In genomic region chr1:8464987-8465386, GRCh38 we compare ENCODE assay signal across 10 cellular contexts.
DNase-seq lines count a peak whose midpoint lies in the region; ATAC-seq, FAIRE-seq and TF ChIP-seq lines count a peak whose summit lies in the region.
"Had no signal": no experiment of that assay in that cellular context is flagged by ENCODE, and none has a peak within 500 bp of the region (broad histone marks: within the 10 kb centered on the region; RNA-seq: fewer than 3 reads in every experiment).

No MANE protein-coding gene starts in this region.

- DNase-seq in stimulated activated naive CD8-positive, alpha-beta T cell treated with anti-CD3 and anti-CD28 coated beads, Interleukin-15, Interleukin-2, amounts not matched to agents 100 U/mL and 50 U/mL, for 24 hours: no peak
- DNase-seq in H1 (ENCODE audit: low read depth in 1 of 2, low spot score in 2 of 2) (no peak), vagina (ENCODE audit: extremely low spot score in 2 of 2) (no peak)
- DNase-seq in activated naive CD4-positive, alpha-beta T cell treated with Interleukin-2 at 50 U/mL for 16 hours: no peak
- DNase-seq in activated CD4-positive, alpha-beta T cell treated with anti-CD3 and anti-CD28 coated beads for 36 hours: no peak
- DNase-seq: activated CD4-positive, alpha-beta T cell treated with anti-CD3 and anti-CD28 coated beads, Interleukin-2, amount 10 ng/mL, durations not matched to agents 7 days and 5 days; NCI-H1930 had no signal

- 0 out of 4 replicates have a peak, but pooled peaks of 1 of the 3 experiments have one; percentile 5 for TF ChIP-seq CTCF in H1 (IDR thresholded peaks at IDR 0.05; ENCODE audit: control extremely low read depth in 1 of 3, insufficient read depth in 1 of 3, low read depth in 1 of 3, low read length in 3 of 3)
- TF ChIP-seq CTCF in vagina (IDR thresholded peaks at IDR 0.05): peak in 1 of 3 experiments; percentile 25

- WGBS in H1 (ENCODE audit: extremely low coverage in 1 of 2, insufficient coverage in 1 of 2, insufficient read length in 1 of 2, insufficient replicate concordance in 2 of 2, low coverage in 1 of 2, low lambda C conversion rate in 2 of 2, missing lambda C conversion rate in 1 of 2), 2 experiments: 82% methylated on average over 5 of the region's 5 CpGs; no CpG with 5 or more reads in 1 of the 2 experiments
- WGBS in mesodermal cell (ENCODE audit: insufficient coverage in 2 of 2), 2 experiments: 80 to 81% methylated on average over 3 to 4 of the region's 5 CpGs

- intact Hi-C loops in vagina (cut with DNase I): no loop called here
- intact Hi-C loops in activated CD4-positive, alpha-beta T cell treated with anti-CD3 and anti-CD28 coated beads for 36 hours (cut with DNase I, micrococcal nuclease): no loop called here

- peak overlapping the region; percentile 45 for H3K27ac Mint-ChIP-seq in stimulated activated naive CD8-positive, alpha-beta T cell treated with anti-CD3 and anti-CD28 coated beads, Interleukin-15, Interleukin-2, amounts not matched to agents 100 ng/mL and 50 ng/mL, for 24 hours
- no peak overlapping the region for H3K27ac Mint-ChIP-seq in activated CD4-positive, alpha-beta T cell treated with anti-CD3 and anti-CD28 coated beads for 36 hours

- H3K9ac ChIP-seq in H1 (replicated peaks in 1 of 4; ENCODE audit: extremely low read depth in 1 of 4, low read depth in 3 of 4, low read length in 3 of 4): no peak overlapping the region

- peaks cover 15 to 35% (median 20%) of the 10 kb centered on the region in 4 experiments for H3K4me1 ChIP-seq in H1 (replicated peaks in 1 of 4; ENCODE audit: control insufficient read depth in 3 of 4, insufficient read depth in 4 of 4, low read length in 3 of 4)
- peaks cover 35% of the 10 kb centered on the region for H3K4me1 ChIP-seq in mesodermal cell (ENCODE audit: control insufficient read depth, insufficient read depth, low read length, poor library complexity, severe bottlenecking)
- peaks cover 63% of the 10 kb centered on the region for H3K4me1 ChIP-seq in vagina

- peaks cover 41% of the 10 kb centered on the region for H3K4me1 Mint-ChIP-seq in stimulated activated naive CD8-positive, alpha-beta T cell treated with anti-CD3 and anti-CD28 coated beads, Interleukin-15, Interleukin-2, amounts not matched to agents 100 ng/mL and 50 ng/mL, for 24 hours (ENCODE audit: low read depth)
- H3K4me1 Mint-ChIP-seq in activated CD4-positive, alpha-beta T cell treated with anti-CD3 and anti-CD28 coated beads for 36 hours: peaks cover 33% of the 10 kb centered on the region

- TF ChIP-seq EP300 in H1 (IDR thresholded peaks at IDR 0.05; ENCODE audit: borderline replicate concordance in 1 of 2, low read depth in 2 of 2, low read length in 2 of 2): no peak

- no peak overlapping the region for H3K4me3 Mint-ChIP-seq in stimulated activated naive CD8-positive, alpha-beta T cell treated with anti-CD3 and anti-CD28 coated beads, Interleukin-15, Interleukin-2, amounts not matched to agents 100 ng/mL and 50 ng/mL, for 24 hours
- no peak overlapping the region for H3K4me3 Mint-ChIP-seq in activated CD4-positive, alpha-beta T cell treated with anti-CD3 and anti-CD28 coated beads for 36 hours
- H3K4me3 Mint-ChIP-seq: activated CD4-positive, alpha-beta T cell treated with anti-CD3 and anti-CD28 coated beads, Interleukin-2, amount 10 ng/mL, durations not matched to agents 7 days and 5 days had no signal

- TF ChIP-seq RAD21 in H1 (IDR thresholded peaks at IDR 0.05 in 1 of 2, conservative IDR thresholded peaks at IDR 0.05 in 1 of 2; ENCODE audit: low read depth in 2 of 2, low read length in 2 of 2): peak; percentile 50 to 55

- H2AK5ac ChIP-seq in H1 (ENCODE audit: low read depth, low read length): no peak overlapping the region

- no peak overlapping the region for H2BK12ac ChIP-seq in H1 (ENCODE audit: low read depth, low read length)

- POLR2A ChIA-PET in H1 (lab: Charles Lee; ENCODE audit: partially characterized antibody): interaction anchor here (1.5 kb wide), 1 partner anchor 14 kb away, joined by 3 read pairs; no protein-coding TSS in a partner anchor
- POLR2A ChIA-PET in activated CD4-positive, alpha-beta T cell treated with anti-CD3 and anti-CD28 coated beads for 36 hours (lab: Charles Lee): no interaction called here

- no peak overlapping the region for H2BK20ac ChIP-seq in H1 (ENCODE audit: low read length)

- H3K56ac ChIP-seq in H1 (replicated peaks; ENCODE audit: insufficient read length, low read depth, low read length): no peak overlapping the region

- H2BK120ac ChIP-seq in H1 (replicated peaks; ENCODE audit: low read depth, low read length): no peak overlapping the region

- peaks cover 0 to 2% of the 10 kb centered on the region in 2 experiments for H4K20me1 ChIP-seq in H1 (replicated peaks in 1 of 2; ENCODE audit: control insufficient read depth in 1 of 2, insufficient read depth in 2 of 2, low read length in 2 of 2)

- 0 out of 2 replicates have a peak overlapping the region, but pooled peaks have one; percentile 38 for H2BK5ac ChIP-seq in H1 (ENCODE audit: low read depth, low read length)

- H3K27ac ChIP-seq in H1 (ENCODE audit: low read depth, low read length): no peak overlapping the region
- peak overlapping the region; percentile 77 for H3K27ac ChIP-seq in mesodermal cell (ENCODE audit: low read depth, low read length, severe bottlenecking)
- H3K27ac ChIP-seq in vagina: peak overlapping the region; percentile 77

- TF ChIP-seq POLR2A in H1 (IDR thresholded peaks at IDR 0.05; ENCODE audit: control extremely low read depth in 1 of 2, low read depth in 2 of 2, low read length in 2 of 2) (no peak), vagina (IDR thresholded peaks at IDR 0.05) (no peak)

- no peaks in the 10 kb centered on the region for H3K27me3 Mint-ChIP-seq in stimulated activated naive CD8-positive, alpha-beta T cell treated with anti-CD3 and anti-CD28 coated beads, Interleukin-15, Interleukin-2, amounts not matched to agents 100 ng/mL and 50 ng/mL, for 24 hours
- H3K27me3 Mint-ChIP-seq in activated CD4-positive, alpha-beta T cell treated with anti-CD3 and anti-CD28 coated beads for 36 hours: no peaks in the 10 kb centered on the region
- H3K27me3 Mint-ChIP-seq: activated CD4-positive, alpha-beta T cell treated with anti-CD3 and anti-CD28 coated beads, Interleukin-2, amount 10 ng/mL, durations not matched to agents 7 days and 5 days had no signal

- no peak overlapping the region for H4K8ac ChIP-seq in H1 (ENCODE audit: extremely low read depth, insufficient read depth, low read length)

- no peak overlapping the region for H2BK15ac ChIP-seq in H1 (ENCODE audit: low read length)

- no peak for FAIRE-seq in H1 (lab: Jason Lieb, UNC)

- no peak overlapping the region for H4K5ac ChIP-seq in H1 (ENCODE audit: insufficient read length, low read depth, low read length)

- peaks cover 33% of the 10 kb centered on the region for H3K36me3 Mint-ChIP-seq in stimulated activated naive CD8-positive, alpha-beta T cell treated with anti-CD3 and anti-CD28 coated beads, Interleukin-15, Interleukin-2, amounts not matched to agents 100 ng/mL and 50 ng/mL, for 24 hours (ENCODE audit: low read depth)
- peaks cover 18% of the 10 kb centered on the region for H3K36me3 Mint-ChIP-seq in activated CD4-positive, alpha-beta T cell treated with anti-CD3 and anti-CD28 coated beads for 36 hours (ENCODE audit: low read depth)

- no peaks in the 10 kb centered on the region for H3K79me1 ChIP-seq in H1 (ENCODE audit: low read depth, low read length)

- no peak overlapping the region for H3K23ac ChIP-seq in H1 (ENCODE audit: insufficient read length)

- no peaks in the 10 kb centered on the region for H3K27me3 ChIP-seq in H1 (replicated peaks in 1 of 4; ENCODE audit: control insufficient read depth in 3 of 4, extremely low read depth in 1 of 4, insufficient read depth in 3 of 4, low read length in 3 of 4)
- no peaks in the 10 kb centered on the region for H3K27me3 ChIP-seq in vagina

- no peak for ATAC-seq in stimulated activated naive CD8-positive, alpha-beta T cell treated with anti-CD3 and anti-CD28 coated beads, Interleukin-15, Interleukin-2, amounts not matched to agents 100 U/mL and 50 U/mL, for 24 hours
- ATAC-seq in HG02642 (IDR thresholded peaks at IDR 0.05; ENCODE audit: poor library complexity, unreplicated experiment): no peak
- no peak for ATAC-seq in activated CD4-positive, alpha-beta T cell treated with anti-CD3 and anti-CD28 coated beads for 36 hours

- no peak overlapping the region for H3K14ac ChIP-seq in H1 (ENCODE audit: insufficient read length)

- no peak overlapping the region for H2AFZ ChIP-seq in H1 (ENCODE audit: low read length)

- 0 out of 2 replicates have a peak overlapping the region, but pooled peaks have one; percentile 4 for H3K18ac ChIP-seq in H1 (ENCODE audit: extremely low read depth, low read length)

- H3K9me3 ChIP-seq in H1 (ENCODE audit: insufficient read depth in 2 of 2, low read depth in 1 of 2, low read length in 1 of 2): no peaks in the 10 kb centered on the region
- no peaks in the 10 kb centered on the region for H3K9me3 ChIP-seq in mesodermal cell (ENCODE audit: control insufficient read depth, low read length)
- H3K9me3 ChIP-seq in vagina: no peaks in the 10 kb centered on the region

- H3K9me3 Mint-ChIP-seq in stimulated activated naive CD8-positive, alpha-beta T cell treated with anti-CD3 and anti-CD28 coated beads, Interleukin-15, Interleukin-2, amounts not matched to agents 100 ng/mL and 50 ng/mL, for 24 hours: no peaks in the 10 kb centered on the region
- no peaks in the 10 kb centered on the region for H3K9me3 Mint-ChIP-seq in activated CD4-positive, alpha-beta T cell treated with anti-CD3 and anti-CD28 coated beads for 36 hours (ENCODE audit: low read depth)
- H3K9me3 Mint-ChIP-seq: activated CD4-positive, alpha-beta T cell treated with anti-CD3 and anti-CD28 coated beads, Interleukin-2, amount 10 ng/mL, durations not matched to agents 7 days and 5 days had no signal

- CTCF ChIA-PET in H1 (lab: Charles Lee; ENCODE audit: partially characterized antibody): interaction anchor here (0.9 to 2.4 kb wide), 6 partner anchors 15 to 274 kb away, joined by 3 to 9 read pairs (median 3); no protein-coding TSS in a partner anchor
- CTCF ChIA-PET in activated CD4-positive, alpha-beta T cell treated with anti-CD3 and anti-CD28 coated beads for 36 hours (lab: Charles Lee): interaction anchor here (2.1 kb wide), 1 partner anchor 384 kb away, joined by 5 read pairs; no protein-coding TSS in a partner anchor

- H3K23me2 ChIP-seq in H1 (ENCODE audit: low read depth, low read length): no peaks in the 10 kb centered on the region

- peaks cover 0 to 10% of the 10 kb centered on the region in 2 experiments; a peak in 1 of 4 replicates for H3K79me2 ChIP-seq in H1 (ENCODE audit: control insufficient read depth in 1 of 2, insufficient read depth in 2 of 2, low read length in 2 of 2)

- no peak overlapping the region for H3K4me3 ChIP-seq in H1 (ENCODE audit: extremely low read depth in 1 of 4, insufficient read depth in 2 of 4, low read depth in 3 of 4, low read length in 4 of 4)
- H3K4me3 ChIP-seq in mesodermal cell (ENCODE audit: extremely low read depth, insufficient read depth, low read length, poor library complexity, severe bottlenecking): no peak overlapping the region
- H3K4me3 ChIP-seq in vagina: no peak overlapping the region

- H3K4me2 ChIP-seq in H1 (ENCODE audit: insufficient read depth in 1 of 2, low read depth in 2 of 2, low read length in 2 of 2): no peak overlapping the region

- no peak overlapping the region for H3K4ac ChIP-seq in H1 (replicated peaks; ENCODE audit: insufficient read length, low read depth, low read length)

- no peak overlapping the region for H4K91ac ChIP-seq in H1 (replicated peaks; ENCODE audit: insufficient read length, low read length)

- H3K36me3 ChIP-seq in H1 (ENCODE audit: control insufficient read depth in 2 of 4, insufficient read depth in 4 of 4, low read length in 3 of 4) (no peaks in the 10 kb centered on the region; a peak in 1 of 8 replicates), mesodermal cell (ENCODE audit: control insufficient read depth, insufficient read depth, low read length) (peaks cover 49% of the 10 kb centered on the region), vagina (no peaks in the 10 kb centered on the region)
